ENCODE assay signal across 33 cellular contexts in the genomic region with DNA sequence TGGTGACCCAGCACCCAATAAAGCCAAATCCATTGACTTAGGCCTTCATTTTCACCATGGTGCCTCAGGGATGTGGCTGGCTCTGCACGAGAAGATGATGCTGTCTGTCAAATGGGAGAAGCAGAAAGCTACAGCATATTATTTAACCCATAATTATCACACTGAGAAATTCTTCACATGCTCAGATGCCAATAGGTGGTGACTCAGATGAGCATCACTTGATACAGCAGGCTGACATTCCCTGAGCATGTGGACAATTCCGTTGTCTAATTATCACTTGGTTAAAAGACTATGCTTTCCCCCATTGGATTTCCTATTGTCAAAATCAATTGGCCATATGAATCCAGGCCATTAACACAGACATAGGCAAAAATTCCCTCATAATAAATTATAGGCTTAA. TPM values are rescaled to one million over a fixed set of nuclear protein-coding genes. Genes with fewer than 3 reads are reported as not detected.
"Had no signal": no experiment of that assay in that cellular context is flagged by ENCODE, and none has a peak within 500 bp of the region (broad histone marks: within the 10 kb centered on the region; RNA-seq: fewer than 3 reads in every experiment).

No MANE protein-coding gene starts in this region.

- H3K4me2 ChIP-seq: hepatocyte, smooth muscle cell had no signal

- H3K27ac ChIP-seq: colonic mucosa, gastroesophageal sphincter, heart left ventricle, hepatocyte, left ventricle myocardium inferior, lower lobe of right lung, pancreas, right lobe of liver, suprapubic skin, transverse colon, upper lobe of right lung, uterus had no signal

- H3K9me3 ChIP-seq: colonic mucosa, gastroesophageal sphincter, heart left ventricle, left ventricle myocardium inferior, lower lobe of right lung, mucosa of descending colon, pancreas, right lobe of liver, suprapubic skin, transverse colon, upper lobe of right lung, uterus had no signal

- H3K4me3 ChIP-seq: colonic mucosa, gastroesophageal sphincter, heart left ventricle, hepatocyte, left ventricle myocardium inferior, lower lobe of right lung, mucosa of descending colon, pancreas, right lobe of liver, smooth muscle cell, suprapubic skin, transverse colon, upper lobe of right lung, uterus had no signal

- H3K36me3 ChIP-seq: colonic mucosa, gastroesophageal sphincter, heart left ventricle, left ventricle myocardium inferior, lower lobe of right lung, pancreas, right lobe of liver, suprapubic skin, transverse colon, upper lobe of right lung, uterus had no signal

- H3K4me1 ChIP-seq: colonic mucosa, gastroesophageal sphincter, heart left ventricle, left ventricle myocardium inferior, lower lobe of right lung, pancreas, upper lobe of right lung, uterus had no signal

- H3K79me2 ChIP-seq: hepatocyte had no signal

- DNase-seq: colonic mucosa; dermis blood vessel endothelial cell; effector memory CD4-positive, alpha-beta T cell; foreskin fibroblast; heart left ventricle; left colon; left ventricle myocardium inferior; lower lobe of right lung; mucosa of descending colon; naive thymus-derived CD8-positive, alpha-beta T cell; nephron progenitor cell; nucleus accumbens; pancreas; retina; right lobe of liver; stimulated activated CD4-positive, alpha-beta T cell treated with anti-CD3 and anti-CD28 coated beads, Interleukin-12 subunit alpha, Interleukin-12 subunit beta, amount 100 ng/mL, for 4 hours; stimulated activated CD4-positive, alpha-beta T cell treated with anti-CD3 and anti-CD28 coated beads, Interleukin-1b, Interleukin-23, amount 100 ng/mL, for 48 hours; stimulated activated CD4-positive, alpha-beta T cell treated with anti-CD3 and anti-CD28 coated beads, Interleukin-4, amount 100 ng/mL, for 1 hour; stimulated activated CD8-positive, alpha-beta memory T cell treated with anti-CD3 and anti-CD28 coated beads, Interleukin-4, amount 100 ng/mL, for 48 hours; stimulated activated naive CD4-positive, alpha-beta T cell; stimulated activated naive CD8-positive, alpha-beta T cell treated with anti-CD3 and anti-CD28 coated beads, Interleukin-15, amount 100 ng/mL, for 72 hours; transverse colon; upper lobe of right lung; uterus had no signal

- H2AFZ ChIP-seq: hepatocyte had no signal

- H3K27me3 ChIP-seq: colonic mucosa, gastroesophageal sphincter, hepatocyte, pancreas, right lobe of liver, suprapubic skin, transverse colon, upper lobe of right lung, uterus had no signal

RNA-seq across cellular contexts. Expression of a gene that starts 44.0 kb away (rescaled TPM):
- total RNA-seq: chondrocyte; dermis blood vessel endothelial cell; gastroesophageal sphincter; heart left ventricle; kidney epithelial cell; left ventricle myocardium inferior; lower lobe of right lung; naive thymus-derived CD8-positive, alpha-beta T cell; pancreas; posterior vena cava; pulmonary artery endothelial cell; upper lobe of right lung; uterus had no signal
- polyA plus RNA-seq: esophagus; heart left ventricle; naive thymus-derived CD8-positive, alpha-beta T cell; pancreas had no signal

RNA-seq across cellular contexts. Expression of a gene that starts 48.0 kb away (rescaled TPM):
- total RNA-seq: chondrocyte; dermis blood vessel endothelial cell; gastroesophageal sphincter; heart left ventricle; kidney epithelial cell; left ventricle myocardium inferior; lower lobe of right lung; naive thymus-derived CD8-positive, alpha-beta T cell; pulmonary artery endothelial cell; smooth muscle cell; upper lobe of right lung had no signal
- polyA plus RNA-seq: heart left ventricle; naive thymus-derived CD8-positive, alpha-beta T cell; pancreas; smooth muscle cell had no signal
